14 cellular contexts compared by ENCODE assay signal in genomic region chr5:140301136-140301535, GRCh38. TPM values are rescaled to one million over a fixed set of nuclear protein-coding genes. Genes with fewer than 3 reads are reported as not detected.
DNase-seq lines count a peak whose midpoint lies in the region; ATAC-seq, FAIRE-seq and TF ChIP-seq lines count a peak whose summit lies in the region.
"Had no signal": no experiment of that assay in that cellular context is flagged by ENCODE, and none has a peak within 500 bp of the region (broad histone marks: within the 10 kb centered on the region; RNA-seq: fewer than 3 reads in every experiment).

No MANE protein-coding gene starts in this region.

- peaks cover 47% of the 10 kb centered on the region for H3F3A ChIP-seq in GM23248 (ENCODE audit: insufficient read depth)

- H3K9me3 ChIP-seq in A549 (no peaks in the 10 kb centered on the region), GM23248 (ENCODE audit: low read depth) (no peaks in the 10 kb centered on the region), lower lobe of right lung (no peaks in the 10 kb centered on the region)
- H3K9me3 ChIP-seq: pancreas had no signal

- 92% methylated on average over 1 of the region's 1 CpG for WGBS in A549 (ENCODE audit: missing lambda C conversion rate)
- WGBS in GM23248 (ENCODE audit: low coverage in 1 of 2, low lambda C conversion rate in 2 of 2, missing lambda C conversion rate in 2 of 2), 2 experiments, result 98 to 100% methylated on average over 1 of the region's 1 CpG

- no peak for TF ChIP-seq EP300 in A549 (IDR thresholded peaks at IDR 0.05)

- H3K9me2 ChIP-seq in GM23248 (ENCODE audit: insufficient read depth), result no peaks in the 10 kb centered on the region

- no peak overlapping the region for H3K27ac ChIP-seq in A549
- no peak overlapping the region for H3K27ac ChIP-seq in GM23248
- peak overlapping the region; percentile 1 for H3K27ac ChIP-seq in lower lobe of right lung
- H3K27ac ChIP-seq: KMS-11, pancreas had no signal

- peaks cover 49% of the 10 kb centered on the region for H3K4me1 ChIP-seq in A549
- peaks cover 48% of the 10 kb centered on the region for H3K4me1 ChIP-seq in GM23248 (ENCODE audit: insufficient read depth)
- peaks cover 51% of the 10 kb centered on the region for H3K4me1 ChIP-seq in lower lobe of right lung

- H3K27me3 Mint-ChIP-seq in activated naive CD8-positive, alpha-beta T cell treated with anti-CD3 and anti-CD28 coated beads, Interleukin-2, amount 10 ng/mL, durations not matched to agents 7 days and 5 days, result peaks cover 2% of the 10 kb centered on the region

- H3K36me3 Mint-ChIP-seq in activated naive CD8-positive, alpha-beta T cell treated with anti-CD3 and anti-CD28 coated beads, Interleukin-2, amount 10 ng/mL, durations not matched to agents 7 days and 5 days, result peaks cover 5% of the 10 kb centered on the region

- 0 out of 2 replicates have a peak, but pooled peaks cover 7% of the 10 kb centered on the region for H3K36me3 ChIP-seq in GM23248 (ENCODE audit: low read depth)
- peaks cover 16% of the 10 kb centered on the region for H3K36me3 ChIP-seq in lower lobe of right lung
- H3K36me3 ChIP-seq: pancreas had no signal

- peaks cover 26% of the 10 kb centered on the region for H3K4me1 Mint-ChIP-seq in activated naive CD8-positive, alpha-beta T cell treated with anti-CD3 and anti-CD28 coated beads, Interleukin-2, amount 10 ng/mL, durations not matched to agents 7 days and 5 days

- TF ChIP-seq CTCF in A549 (IDR thresholded peaks at IDR 0.05) (no peak), lower lobe of right lung (IDR thresholded peaks at IDR 0.05) (no peak)

- peak overlapping the region; percentile 12 for H3K4me3 Mint-ChIP-seq in activated naive CD8-positive, alpha-beta T cell treated with anti-CD3 and anti-CD28 coated beads, Interleukin-2, amount 10 ng/mL, durations not matched to agents 7 days and 5 days

- H3K27ac Mint-ChIP-seq in activated naive CD8-positive, alpha-beta T cell treated with anti-CD3 and anti-CD28 coated beads, Interleukin-2, amount 10 ng/mL, durations not matched to agents 7 days and 5 days, result no peak overlapping the region

- peak overlapping the region; percentile 75 for H3K4me2 ChIP-seq in A549
- H3K4me2 ChIP-seq in GM23248 (ENCODE audit: unreplicated experiment), result peak overlapping the region; percentile 94

- peaks cover 60% of the 10 kb centered on the region for H3K79me2 ChIP-seq in GM23248 (ENCODE audit: insufficient read depth)

- H2AFZ ChIP-seq in GM23248, result no peak overlapping the region

- intact Hi-C loops in lower lobe of right lung (cut with DNase I), result no loop called here

- H3K4me3 ChIP-seq in A549, result no peak overlapping the region
- H3K4me3 ChIP-seq in GM23248, result 0 out of 2 replicates have a peak overlapping the region, but pooled peaks have one; percentile 97
- H3K4me3 ChIP-seq in lower lobe of right lung, result no peak overlapping the region

- no peaks in the 10 kb centered on the region for H4K20me1 ChIP-seq in GM23248 (ENCODE audit: insufficient read depth)

- H3K9ac ChIP-seq in GM23248, result peak overlapping the region; percentile 97; the same call in 1 of the 2 replicates
- H3K9ac ChIP-seq: KMS-11 had no signal

- DNase-seq in A549 (ENCODE audit: low read depth in 1 of 2, low spot score in 1 of 2) (no peak), GM23248 (no peak), lower lobe of right lung (no peak), NCI-H2029 treated with DMSO at 0.1 percent for 48 hours (lab: John Stamatoyannopoulos, UW) (no peak), DMS 273 (lab: John Stamatoyannopoulos, UW; ENCODE audit: unreplicated experiment) (no peak)
- no peak for DNase-seq in activated naive CD8-positive, alpha-beta T cell treated with anti-CD3 and anti-CD28 coated beads, Interleukin-2, amount 10 ng/mL, durations not matched to agents 7 days and 5 days
- DNase-seq: activated CD4-positive, alpha-beta T cell treated with anti-CD3 and anti-CD28 coated beads, Interleukin-2, amount 50 U/mL, for 4 hours; C1 segment of cervical spinal cord; left cardiac atrium; pancreas had no signal

- no peak for FAIRE-seq in A549 (lab: Jason Lieb, UNC)
- FAIRE-seq: pancreas had no signal

- CTCF ChIA-PET in A549 (lab: Yijun Ruan, JAX), result interaction anchor here (1.7 to 2.0 kb wide), 2 partner anchors 45 to 60 kb away, joined by 4 to 6 read pairs; partner anchors contain the start of gene HBEGF

- no peak for TF ChIP-seq POLR2A in A549 (IDR thresholded peaks at IDR 0.05; ENCODE audit: low read length)

- in situ Hi-C loops in GM23248 (cut with MboI), result no loop called here

- ATAC-seq in A549 (no peak), lower lobe of right lung (peak in 1 of 2 donors; percentile 19), GM21723 (IDR thresholded peaks at IDR 0.05; ENCODE audit: unreplicated experiment) (no peak), HG02884 (IDR thresholded peaks at IDR 0.05; ENCODE audit: unreplicated experiment) (no peak)
- ATAC-seq in activated naive CD8-positive, alpha-beta T cell treated with anti-CD3 and anti-CD28 coated beads, Interleukin-2, amount 10 ng/mL, durations not matched to agents 7 days and 5 days (ENCODE audit: low read depth), result no peak
- ATAC-seq: left cardiac atrium, pancreas had no signal

- TF ChIP-seq RAD21 in A549 (conservative IDR thresholded peaks at IDR 0.05 in 1 of 2, IDR thresholded peaks at IDR 0.05 in 1 of 2), result no peak

- no peaks in the 10 kb centered on the region for H3K9me3 Mint-ChIP-seq in activated naive CD8-positive, alpha-beta T cell treated with anti-CD3 and anti-CD28 coated beads, Interleukin-2, amount 10 ng/mL, durations not matched to agents 7 days and 5 days

- H3K27me3 ChIP-seq in GM23248 (replicated peaks; ENCODE audit: insufficient read depth) (no peaks in the 10 kb centered on the region), lower lobe of right lung (ENCODE audit: low read depth) (no peaks in the 10 kb centered on the region)
- H3K27me3 ChIP-seq: pancreas had no signal

- POLR2A ChIA-PET in A549 (lab: Yijun Ruan, JAX), result no interaction called here
- POLR2A ChIA-PET in activated naive CD8-positive, alpha-beta T cell treated with anti-CD3 and anti-CD28 coated beads, Interleukin-2, amount 10 ng/mL, durations not matched to agents 7 days and 5 days (lab: Charles Lee), result interaction anchor here (2.3 to 3.2 kb wide), 2 partner anchors 43 to 45 kb away, joined by 6 to 15 read pairs; partner anchors contain the start of gene HBEGF

TF ChIP-seq in A549, 52 proteins besides CTCF, POLR2A, EP300 and RAD21 (continues in another document):
- TF ChIP-seq, protein P1, sequence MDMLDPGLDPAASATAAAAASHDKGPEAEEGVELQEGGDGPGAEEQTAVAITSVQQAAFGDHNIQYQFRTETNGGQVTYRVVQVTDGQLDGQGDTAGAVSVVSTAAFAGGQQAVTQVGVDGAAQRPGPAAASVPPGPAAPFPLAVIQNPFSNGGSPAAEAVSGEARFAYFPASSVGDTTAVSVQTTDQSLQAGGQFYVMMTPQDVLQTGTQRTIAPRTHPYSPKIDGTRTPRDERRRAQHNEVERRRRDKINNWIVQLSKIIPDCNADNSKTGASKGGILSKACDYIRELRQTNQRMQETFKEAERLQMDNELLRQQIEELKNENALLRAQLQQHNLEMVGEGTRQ (IDR thresholded peaks at IDR 0.05), result no peak
- TF ChIP-seq NFE2L2 (conservative IDR thresholded peaks at IDR 0.05; ENCODE audit: low read length) (no peak), JUN (IDR thresholded peaks at IDR 0.05) (no peak), NR3C1 (IDR thresholded peaks at IDR 0.05) (no peak), FOSL2 (IDR thresholded peaks at IDR 0.05) (no peak), FOSL2 (CRISPR knock-in tag; IDR thresholded peaks at IDR 0.05) (no peak), NPAS2 (CRISPR knock-in tag; IDR thresholded peaks at IDR 0.05; ENCODE audit: borderline replicate concordance) (no peak), SREBF2 (IDR thresholded peaks at IDR 0.05) (no peak), HDAC2 (IDR thresholded peaks at IDR 0.05) (no peak), KDM1A (IDR thresholded peaks at IDR 0.05; ENCODE audit: low read depth) (no peak), HOXB5 (CRISPR knock-in tag; IDR thresholded peaks at IDR 0.05) (no peak), RARB (CRISPR knock-in tag; IDR thresholded peaks at IDR 0.05) (no peak)

RNA-seq across cellular contexts. Expression of gene PFDN1, which starts 1.8 kb away (rescaled TPM):
- 90.4 and 97.0 TPM in 2 replicates for polyA plus RNA-seq in A549 (2011; rRNA removed)
- 80.9 and 104 TPM in 2 replicates for polyA plus RNA-seq in A549 (2012; cell fraction: cytosol; rRNA removed)
- 51.2 and 56.7 TPM in 2 replicates for polyA plus RNA-seq in A549 (2012; cell fraction: nucleus; rRNA removed)
- polyA plus RNA-seq in A549 (2017; fragmentation: RNase III; extraction: RNeasy Plus Mini Kit Qiagen cat#74134 plus additional on column Dnase treatment), result 201 to 239 TPM (median 226 TPM) in 3 replicates
- 58.8 and 72.3 TPM in 2 replicates for polyA minus RNA-seq in A549 (2011; rRNA and poly(A)+ RNA removed)
- total RNA-seq in GM23248 (2014; rRNA removed; shearing (Covaris generic)), result 94.3 and 95.8 TPM in 2 replicates
- 87.0 and 99.9 TPM in 2 replicates for polyA plus RNA-seq in GM23248 (2016; fragmentation: Nextera tagmentation; extraction: Ambion mirVana)
- 10 to 100 TPM; 47.7 to 48.3 TPM for total RNA-seq in activated naive CD8-positive, alpha-beta T cell treated with anti-CD3 and anti-CD28 coated beads, Interleukin-2, amount 10 ng/mL, durations not matched to agents 7 days and 5 days
- 47.1 TPM for total RNA-seq in lower lobe of right lung

RNA-seq across cellular contexts. Expression of gene HBEGF, which starts 45.3 kb away (rescaled TPM):
- polyA plus RNA-seq in A549 (2011; rRNA removed) (4.2 and 5.0 TPM in 2 replicates), A549 (2017; fragmentation: RNase III; extraction: RNeasy Plus Mini Kit Qiagen cat#74134 plus additional on column Dnase treatment) (3.4 to 5.1 TPM (median 3.5 TPM) in 3 replicates), GM23248 (2016; fragmentation: Nextera tagmentation; extraction: Ambion mirVana) (4.5 and 4.9 TPM in 2 replicates)
- 3.0 and 4.3 TPM in 2 replicates for polyA plus RNA-seq in A549 (2012; cell fraction: cytosol; rRNA removed)
- polyA plus RNA-seq in A549 (2012; cell fraction: nucleus; rRNA removed), result 4.0 and 6.1 TPM in 2 replicates
- polyA minus RNA-seq in A549 (2011; rRNA and poly(A)+ RNA removed), result 1.3 and 1.4 TPM in 2 replicates
- total RNA-seq in GM23248 (2014; rRNA removed; shearing (Covaris generic)), result 7.5 and 9.5 TPM in 2 replicates
- total RNA-seq in activated naive CD8-positive, alpha-beta T cell treated with anti-CD3 and anti-CD28 coated beads, Interleukin-2, amount 10 ng/mL, durations not matched to agents 7 days and 5 days, result 10 to 100 TPM; 12.8 TPM
- 43.2 TPM for total RNA-seq in lower lobe of right lung

RNA-seq across cellular contexts. Expression of gene SLC4A9, which starts 58.9 kb away (rescaled TPM):
- polyA plus RNA-seq in A549 (2011; rRNA removed) (not detected in 2 replicates), A549 (2017; fragmentation: RNase III; extraction: RNeasy Plus Mini Kit Qiagen cat#74134 plus additional on column Dnase treatment) (not detected in 3 replicates), GM23248 (2016; fragmentation: Nextera tagmentation; extraction: Ambion mirVana) (not detected in 2 replicates)
- 0.01 TPM in 1 of 2 replicates, not detected in the other for polyA plus RNA-seq in A549 (2012; cell fraction: cytosol; rRNA removed)
- 0.02 and 0.06 TPM in 2 replicates for polyA plus RNA-seq in A549 (2012; cell fraction: nucleus; rRNA removed)
- 0.08 TPM in 1 of 2 replicates, not detected in the other for polyA minus RNA-seq in A549 (2011; rRNA and poly(A)+ RNA removed)
- total RNA-seq in GM23248 (2014; rRNA removed; shearing (Covaris generic)), result not detected in 2 replicates
- under 1 TPM; 0.17 to 0.31 TPM for total RNA-seq in activated naive CD8-positive, alpha-beta T cell treated with anti-CD3 and anti-CD28 coated beads, Interleukin-2, amount 10 ng/mL, durations not matched to agents 7 days and 5 days
- total RNA-seq in lower lobe of right lung, result 0.32 TPM
- total RNA-seq: G401 had no signal
